Comparison of ENCODE assay signal across 26 cellular contexts in genomic region chrX:44422631-44423030, GRCh38.
"Had no signal": no experiment of that assay in that cellular context is flagged by ENCODE, and none has a peak within 500 bp of the region (broad histone marks: within the 10 kb centered on the region; RNA-seq: fewer than 3 reads in every experiment).

No MANE protein-coding gene starts in this region.

- H3K36me3 ChIP-seq: left ventricle myocardium inferior, neutrophil, pancreas, thyroid gland, upper lobe of right lung had no signal

- DNase-seq: activated B cell treated with CpG ODN at 0.5 μM for 24 hours; activated CD4-positive, alpha-beta T cell treated with anti-CD3 and anti-CD28 coated beads for 36 hours; activated CD4-positive, alpha-beta T cell treated with anti-CD3 and anti-CD28 coated beads, Interleukin-2, amount 50 U/mL, for 48 hours; activated effector memory CD4-positive, alpha-beta T cell treated with Interleukin-2 at 50 U/mL for 16 hours; activated naive CD4-positive, alpha-beta T cell treated with anti-CD3 and anti-CD28 coated beads for 36 hours; activated naive CD8-positive, alpha-beta T cell treated with anti-CD3 and anti-CD28 coated beads, Interleukin-2, amount 10 ng/mL, durations not matched to agents 7 days and 5 days; activated T-cell treated with anti-CD3 and anti-CD28 coated beads, Interleukin-2, amount 50 U/mL, for 72 hours; amygdala; cerebellar nuclear complex; cortex of kidney; kidney; left ventricle myocardium inferior; mammary epithelial cell; midbrain; pancreas; psoas muscle; right cardiac atrium; stimulated activated CD4-positive, alpha-beta T cell treated with anti-CD3 and anti-CD28 coated beads, Interleukin-12 subunit alpha, Interleukin-12 subunit beta, amount 100 ng/mL, for 4 hours; stimulated activated CD4-positive, alpha-beta T cell treated with anti-CD3 and anti-CD28 coated beads, Interleukin-4, amount 100 ng/mL, for 4 hours; stimulated activated naive CD8-positive, alpha-beta T cell treated with anti-CD3 and anti-CD28 coated beads, Interleukin-15, Interleukin-2, amounts not matched to agents 100 U/mL and 50 U/mL, for 24 hours; substantia nigra; T1000; thyroid gland; upper lobe of right lung had no signal

- H3K27ac ChIP-seq: epithelial cell of prostate, left ventricle myocardium inferior, neutrophil, pancreas, psoas muscle, thyroid gland, upper lobe of right lung had no signal

- H3K27me3 ChIP-seq: neutrophil, thyroid gland, upper lobe of right lung had no signal

- FAIRE-seq: kidney, pancreas had no signal

- H3K9me3 ChIP-seq: left ventricle myocardium inferior, neutrophil, pancreas, psoas muscle, thyroid gland, upper lobe of right lung had no signal

- H3K4me1 ChIP-seq: left ventricle myocardium inferior, pancreas, psoas muscle, thyroid gland, upper lobe of right lung had no signal

- H3K4me3 ChIP-seq: left ventricle myocardium inferior, pancreas, psoas muscle, thyroid gland, upper lobe of right lung had no signal

- ATAC-seq: activated CD4-positive, alpha-beta T cell treated with anti-CD3 and anti-CD28 coated beads for 36 hours; activated T-cell treated with anti-CD3 and anti-CD28 coated beads, Interleukin-2, amount 50 U/mL, for 72 hours; pancreas; psoas muscle; right cardiac atrium; stimulated activated naive CD8-positive, alpha-beta T cell treated with anti-CD3 and anti-CD28 coated beads, Interleukin-15, Interleukin-2, amounts not matched to agents 100 U/mL and 50 U/mL, for 24 hours; upper lobe of right lung had no signal
